In the genomic region with DNA sequence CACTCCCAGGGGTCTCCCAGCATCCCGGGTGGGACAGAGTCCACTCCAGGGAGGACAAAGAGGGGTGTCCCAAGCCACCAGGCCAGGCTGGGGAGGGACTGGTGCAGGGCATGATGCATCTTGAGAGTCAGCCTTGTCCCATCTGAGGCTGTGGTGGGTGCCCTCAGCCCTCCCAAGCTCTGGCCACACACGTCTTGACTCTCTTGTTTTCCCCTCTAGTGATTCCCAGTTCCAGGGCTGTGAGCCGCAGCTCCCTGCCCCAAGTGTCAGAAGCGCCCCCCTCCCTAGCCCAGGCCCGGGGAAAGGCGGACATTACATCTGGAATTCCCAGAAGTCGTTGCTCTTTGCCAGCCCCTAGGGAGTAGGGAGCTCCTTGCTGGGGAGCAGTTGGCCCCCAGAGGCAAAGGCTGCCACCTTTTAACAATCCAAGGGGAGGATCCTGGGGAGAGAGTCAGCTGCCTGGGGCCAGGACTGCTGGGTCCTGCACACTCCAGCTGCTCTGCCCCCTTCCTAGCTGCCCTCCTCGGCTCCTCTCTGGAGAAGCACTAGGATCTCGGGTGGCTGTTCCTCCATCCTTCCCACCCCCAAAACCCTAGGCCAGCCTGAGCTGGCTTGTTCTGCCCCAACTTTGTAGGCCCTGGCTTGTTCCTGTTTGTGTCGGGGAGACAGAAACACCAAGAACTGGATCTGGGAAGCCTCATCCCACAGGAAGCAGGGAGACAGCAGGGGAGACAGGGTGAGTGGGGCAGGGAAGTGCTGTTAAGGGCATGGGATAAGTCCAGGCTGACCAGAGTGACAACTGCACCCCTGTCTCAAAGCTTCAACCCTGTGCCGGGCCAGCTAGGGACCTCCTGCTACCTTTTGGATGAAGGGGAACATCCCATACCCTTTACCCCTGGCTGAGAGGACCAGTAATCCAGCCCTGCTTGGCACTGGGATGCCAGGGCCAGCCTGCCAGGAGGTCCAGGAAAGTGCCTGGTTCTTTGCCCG, we compare ENCODE assay signal across 15 cellular contexts. TPM values are rescaled to one million over a fixed set of nuclear protein-coding genes. Genes with fewer than 3 reads are reported as not detected.
DNase-seq lines count a peak whose midpoint lies in the region; ATAC-seq and TF ChIP-seq lines count a peak whose summit lies in the region.
"Had no signal": no experiment of that assay in that cellular context is flagged by ENCODE, and none has a peak within 500 bp of the region (broad histone marks: within the 10 kb centered on the region; RNA-seq: fewer than 3 reads in every experiment).

No MANE protein-coding gene starts in this region.

- peak overlapping the region; percentile 39 for H3K4me3 Mint-ChIP-seq in activated naive CD4-positive, alpha-beta T cell treated with anti-CD3 and anti-CD28 coated beads for 36 hours
- H3K4me3 Mint-ChIP-seq in activated T-helper 17 cell treated with anti-CD3 and anti-CD28 coated beads, Interleukin-2, amount 50 U/mL, for 72 hours = peak overlapping the region; percentile 100
- peak overlapping the region in 7 of 8 donors; percentile 12 to 91 (median 83) for H3K4me3 Mint-ChIP-seq in naive B cell
- H3K4me3 Mint-ChIP-seq: neural progenitor cell had no signal

- no peaks in the 10 kb centered on the region for H3K9me3 Mint-ChIP-seq in activated naive CD4-positive, alpha-beta T cell treated with anti-CD3 and anti-CD28 coated beads for 36 hours
- H3K9me3 Mint-ChIP-seq in activated T-helper 17 cell treated with anti-CD3 and anti-CD28 coated beads, Interleukin-2, amount 50 U/mL, for 72 hours = no peaks in the 10 kb centered on the region
- H3K9me3 Mint-ChIP-seq in naive B cell = no peaks in the 10 kb centered on the region
- H3K9me3 Mint-ChIP-seq: neural progenitor cell had no signal

- no peaks in the 10 kb centered on the region for H3K36me3 ChIP-seq in upper lobe of left lung
- H3K36me3 ChIP-seq: neural progenitor cell had no signal

- no peak for TF ChIP-seq EP300 in upper lobe of left lung (IDR thresholded peaks at IDR 0.05)

- H3K4me3 ChIP-seq in upper lobe of left lung = no peak overlapping the region
- H3K4me3 ChIP-seq: neural progenitor cell had no signal

- TF ChIP-seq CTCF in upper lobe of left lung (IDR thresholded peaks at IDR 0.05) = no peak

- peak overlapping the region in 3 of 4 donors; percentile 24 to 93 (median 89) for H3K27ac ChIP-seq in upper lobe of left lung
- H3K27ac ChIP-seq: neural progenitor cell had no signal

- peaks cover 17% of the 10 kb centered on the region for H3K36me3 Mint-ChIP-seq in activated naive CD4-positive, alpha-beta T cell treated with anti-CD3 and anti-CD28 coated beads for 36 hours (ENCODE audit: low read depth)
- peaks cover 26% of the 10 kb centered on the region for H3K36me3 Mint-ChIP-seq in activated T-helper 17 cell treated with anti-CD3 and anti-CD28 coated beads, Interleukin-2, amount 50 U/mL, for 72 hours (ENCODE audit: low read depth)
- H3K36me3 Mint-ChIP-seq in naive B cell = no peaks in the 10 kb centered on the region
- H3K36me3 Mint-ChIP-seq: neural progenitor cell had no signal

- no peaks in the 10 kb centered on the region for H3K9me3 ChIP-seq in upper lobe of left lung

- CTCF ChIA-PET in activated naive CD4-positive, alpha-beta T cell treated with anti-CD3 and anti-CD28 coated beads for 36 hours (lab: Charles Lee) = interaction anchor here (0.9 to 2.5 kb wide), 4 partner anchors 21 to 28 kb away, joined by 3 to 10 read pairs (median 3); no protein-coding TSS in a partner anchor

- no peaks in the 10 kb centered on the region for H3K27me3 ChIP-seq in upper lobe of left lung
- H3K27me3 ChIP-seq: neural progenitor cell had no signal

- 75 to 80% methylated on average over 10 to 12 of the region's 12 CpGs for WGBS in upper lobe of left lung, 2 donors

- peaks cover 0 to 34% (median 32%) of the 10 kb centered on the region in 4 donors for H3K4me1 ChIP-seq in upper lobe of left lung

- no peak for TF ChIP-seq POLR2A in upper lobe of left lung (IDR thresholded peaks at IDR 0.05)

- H3K27me3 Mint-ChIP-seq in activated naive CD4-positive, alpha-beta T cell treated with anti-CD3 and anti-CD28 coated beads for 36 hours (ENCODE audit: low read depth) = no peaks in the 10 kb centered on the region
- no peaks in the 10 kb centered on the region for H3K27me3 Mint-ChIP-seq in activated T-helper 17 cell treated with anti-CD3 and anti-CD28 coated beads, Interleukin-2, amount 50 U/mL, for 72 hours
- H3K27me3 Mint-ChIP-seq in naive B cell = peaks cover 0 to 7% (median 0%) of the 10 kb centered on the region in 3 donors

- no peak for DNase-seq in activated naive CD4-positive, alpha-beta T cell treated with anti-CD3 and anti-CD28 coated beads for 36 hours
- DNase-seq in activated naive CD4-positive, alpha-beta T cell treated with anti-CD3 and anti-CD28 coated beads, Interleukin-2, amount 50 U/mL, for 16 hours = no peak
- DNase-seq in naive B cell (no peak), upper lobe of left lung (no peak), NCI-H526 (lab: John Stamatoyannopoulos, UW) (no peak), NCI-H82 treated with DMSO at 0.1 percent for 48 hours (lab: John Stamatoyannopoulos, UW; ENCODE audit: unreplicated experiment) (no peak)
- DNase-seq: DMS79 treated with DMSO at 0.1 percent for 48 hours had no signal

- no peak overlapping the region for H3K27ac Mint-ChIP-seq in activated naive CD4-positive, alpha-beta T cell treated with anti-CD3 and anti-CD28 coated beads for 36 hours
- H3K27ac Mint-ChIP-seq in activated T-helper 17 cell treated with anti-CD3 and anti-CD28 coated beads, Interleukin-2, amount 50 U/mL, for 72 hours = peak overlapping the region; percentile 100
- H3K27ac Mint-ChIP-seq in naive B cell = peak overlapping the region; percentile 42 to 96 (median 84)
- H3K27ac Mint-ChIP-seq: neural progenitor cell had no signal

- peaks cover 67% of the 10 kb centered on the region for H3K4me1 Mint-ChIP-seq in activated naive CD4-positive, alpha-beta T cell treated with anti-CD3 and anti-CD28 coated beads for 36 hours (ENCODE audit: low read depth)
- H3K4me1 Mint-ChIP-seq in activated T-helper 17 cell treated with anti-CD3 and anti-CD28 coated beads, Interleukin-2, amount 50 U/mL, for 72 hours = peaks cover 23% of the 10 kb centered on the region
- H3K4me1 Mint-ChIP-seq in naive B cell = peaks cover 66 to 80% (median 79%) of the 10 kb centered on the region in 3 donors

- ATAC-seq in activated T-helper 17 cell treated with anti-CD3 and anti-CD28 coated beads, Interleukin-2, amount 50 U/mL, for 72 hours (replicated peaks) = no peak
- ATAC-seq in naive B cell (ENCODE audit: low read depth in 2 of 2) (no peak), upper lobe of left lung (ENCODE audit: low FRiP score in 2 of 2) (no peak), GM18520 (IDR thresholded peaks at IDR 0.05; ENCODE audit: unreplicated experiment) (no peak)
- ATAC-seq: Panc1 had no signal

- intact Hi-C loops in activated naive CD4-positive, alpha-beta T cell treated with anti-CD3 and anti-CD28 coated beads for 36 hours (cut with micrococcal nuclease) = loop anchor here (5.0 kb wide), 1 partner anchor 644 kb away; a partner anchor contains a TSS

RNA-seq across cellular contexts. Expression of a gene that starts 3.2 kb away (rescaled TPM):
- total RNA-seq in activated naive CD4-positive, alpha-beta T cell treated with anti-CD3 and anti-CD28 coated beads for 36 hours = 100 to 1,000 TPM; 112 to 119 TPM
- total RNA-seq in activated T-helper 17 cell treated with anti-CD3 and anti-CD28 coated beads, Interleukin-2, amount 50 U/mL, for 72 hours = 100 to 1,000 TPM; 238 to 281 TPM
- 10 to 100 TPM; 19.0 to 41.5 (median 22.9) TPM for polyA plus RNA-seq in naive B cell (ENCODE audit: low read depth in 6 of 6)
- 1 to 10 TPM; 4.6 to 9.3 (median 7.7) TPM for total RNA-seq in upper lobe of left lung
- total RNA-seq: MCF 10A had no signal
- polyA plus RNA-seq: AG04450 had no signal

RNA-seq across cellular contexts. Expression of a gene that starts 19.0 kb away (rescaled TPM):
- 10 to 100 TPM; 28.1 to 30.6 TPM for total RNA-seq in activated naive CD4-positive, alpha-beta T cell treated with anti-CD3 and anti-CD28 coated beads for 36 hours
- total RNA-seq in activated T-helper 17 cell treated with anti-CD3 and anti-CD28 coated beads, Interleukin-2, amount 50 U/mL, for 72 hours = 10 to 100 TPM; 43.6 to 51.4 TPM
- 10 to 100 TPM in 5 of 6 donors, 1 to 10 TPM in 1; 7.3 to 18.0 (median 11.7) TPM for polyA plus RNA-seq in naive B cell (ENCODE audit: low read depth in 6 of 6)
- 10 to 100 TPM; 65.7 to 96.3 (median 88.4) TPM for total RNA-seq in upper lobe of left lung

RNA-seq across cellular contexts. Expression of a gene that starts 30.0 kb away (rescaled TPM):
- under 1 TPM; 0.19 to 0.22 TPM for total RNA-seq in activated naive CD4-positive, alpha-beta T cell treated with anti-CD3 and anti-CD28 coated beads for 36 hours
- under 1 TPM in 1 of 2 donors, not detected in 1; 0.21 TPM for total RNA-seq in activated T-helper 17 cell treated with anti-CD3 and anti-CD28 coated beads, Interleukin-2, amount 50 U/mL, for 72 hours
- under 1 TPM in 1 of 6 donors, not detected in 5; 0.22 TPM for polyA plus RNA-seq in naive B cell (ENCODE audit: low read depth in 6 of 6)
- 1 to 10 TPM in 3 of 6 donors, under 1 TPM in 3; 0.46 to 5.2 (median 1.1) TPM for total RNA-seq in upper lobe of left lung
- total RNA-seq: T-helper 1 cell treated with Interleukin-12 subunit alpha and Interleukin-12 subunit beta and Interleukin-4 antibody, amounts not matched to agents 30 ng/mL and 1 ng/mL, for 36 hours had no signal
- polyA plus RNA-seq: AG04450 had no signal

RNA-seq across cellular contexts. Expression of a gene that starts 40.9 kb away (rescaled TPM):
- total RNA-seq in activated naive CD4-positive, alpha-beta T cell treated with anti-CD3 and anti-CD28 coated beads for 36 hours = not detected
- not detected for total RNA-seq in activated T-helper 17 cell treated with anti-CD3 and anti-CD28 coated beads, Interleukin-2, amount 50 U/mL, for 72 hours
- under 1 TPM in 3 of 6 donors, not detected in 3; 0.10 to 0.50 (median 0.37) TPM for polyA plus RNA-seq in naive B cell (ENCODE audit: low read depth in 6 of 6)
- under 1 TPM in 3 of 6 donors, not detected in 3; under 0.01 to 0.07 (median 0.03) TPM for total RNA-seq in upper lobe of left lung
- total RNA-seq: astrocyte; MCF 10A; T-helper 1 cell treated with Interleukin-12 subunit alpha and Interleukin-12 subunit beta and Interleukin-4 antibody, amounts not matched to agents 30 ng/mL and 1 ng/mL, for 36 hours had no signal
- polyA plus RNA-seq: AG04450 had no signal

Comparison
In these comparisons a context has a peak if more than half of its experiments do, and no peak if none do; other contexts are left out.
1. H3K4me3 Mint-ChIP-seq: peak in every context shown above with its lines; median percentile 100 in activated T-helper 17 cell treated with anti-CD3 and anti-CD28 coated beads, Interleukin-2, amount 50 U/mL, for 72 hours; 83 in naive B cell; 39 in activated naive CD4-positive, alpha-beta T cell treated with anti-CD3 and anti-CD28 coated beads for 36 hours.
2. RNA of a gene that starts 3.2 kb away (total RNA-seq): 238 to 281 TPM in activated T-helper 17 cell treated with anti-CD3 and anti-CD28 coated beads, Interleukin-2, amount 50 U/mL, for 72 hours and 112 to 119 TPM in activated naive CD4-positive, alpha-beta T cell treated with anti-CD3 and anti-CD28 coated beads for 36 hours; 4.6 to 9.3 TPM in upper lobe of left lung; every median in the first group is over 10 times any median in the second.